Comparison of ENCODE assay signal across 11 cellular contexts in the genomic region with DNA sequence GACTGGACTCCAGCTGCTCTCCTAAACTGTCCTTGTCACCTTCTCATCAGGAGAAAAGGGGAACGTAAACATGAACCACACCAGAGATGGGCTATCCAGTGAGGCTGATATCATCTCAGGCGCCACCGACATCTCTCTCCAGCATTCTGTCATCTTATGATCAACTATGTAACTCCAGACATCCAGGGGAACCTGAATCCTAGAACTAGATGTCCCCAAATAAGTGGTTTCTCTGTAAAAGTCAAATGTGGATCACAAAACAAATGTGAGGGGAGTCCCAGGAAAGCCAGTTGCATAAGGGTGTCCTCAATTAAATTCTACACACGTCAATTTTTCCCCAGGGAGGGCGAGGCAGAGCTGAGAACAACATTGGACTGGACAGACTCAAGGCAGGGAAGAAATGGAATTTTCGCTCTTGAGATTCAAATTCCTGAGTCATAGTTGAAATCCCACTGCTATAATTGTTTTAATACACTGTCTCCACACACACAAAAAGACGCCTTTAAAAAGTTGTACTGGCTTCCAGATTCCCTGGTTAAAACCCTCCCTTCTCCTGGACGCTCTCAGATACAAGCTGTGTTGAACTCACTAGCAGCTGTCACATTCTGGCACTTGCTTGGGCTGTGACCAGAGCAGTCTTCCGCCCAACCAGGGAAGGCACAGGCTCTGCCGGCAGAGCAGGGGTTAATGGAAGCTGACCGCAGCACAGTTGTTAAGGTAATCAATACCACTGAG.
DNase-seq lines count a peak whose midpoint lies in the region; ATAC-seq, FAIRE-seq and TF ChIP-seq lines count a peak whose summit lies in the region.
"Had no signal": no experiment of that assay in that cellular context is flagged by ENCODE, and none has a peak within 500 bp of the region (broad histone marks: within the 10 kb centered on the region; RNA-seq: fewer than 3 reads in every experiment).

No MANE protein-coding gene starts in this region.

- no peak for ATAC-seq in thoracic aorta (ENCODE audit: insufficient number of reproducible peaks, low FRiP score, low read depth)
- no peak for ATAC-seq in GM19035 (IDR thresholded peaks at IDR 0.05; ENCODE audit: unreplicated experiment)

- H3K27ac ChIP-seq in H1 (ENCODE audit: low read depth, low read length) (no peak overlapping the region), thoracic aorta (peak overlapping the region; percentile 83 to 91)

- H3K23ac ChIP-seq in H1 (ENCODE audit: insufficient read length) = no peak overlapping the region

- CTCF ChIA-PET in H1 (lab: Charles Lee; ENCODE audit: partially characterized antibody) = interaction anchor here (0.7 to 8.8 kb wide), 4 partner anchors 10 to 153 kb away, joined by 3 to 86 read pairs (median 4); no protein-coding TSS in a partner anchor

- H3K9me3 ChIP-seq in H1 (ENCODE audit: insufficient read depth in 2 of 2, low read depth in 1 of 2, low read length in 1 of 2) = no peaks in the 10 kb centered on the region
- no peaks in the 10 kb centered on the region for H3K9me3 ChIP-seq in thoracic aorta

- H2AFZ ChIP-seq in H1 (ENCODE audit: low read length) = no peak overlapping the region

- in situ Hi-C loops in GM13976 (cut with MboI; ENCODE audit: low sequenced_read_pairs, unreplicated experiment) = no loop called here

- POLR2A ChIA-PET in H1 (lab: Charles Lee; ENCODE audit: partially characterized antibody) = no interaction called here

- H3K23me2 ChIP-seq in H1 (ENCODE audit: low read depth, low read length) = no peaks in the 10 kb centered on the region

- no peak for TF ChIP-seq POLR2A in H1 (IDR thresholded peaks at IDR 0.05; ENCODE audit: control extremely low read depth in 1 of 2, low read depth in 2 of 2, low read length in 2 of 2)

- H3K4me3 ChIP-seq in H1 (ENCODE audit: extremely low read depth in 1 of 4, insufficient read depth in 2 of 4, low read depth in 3 of 4, low read length in 4 of 4) = no peak overlapping the region
- peak overlapping the region; percentile 8 for H3K4me3 ChIP-seq in thoracic aorta

- no peak overlapping the region for H3K4ac ChIP-seq in H1 (replicated peaks; ENCODE audit: insufficient read length, low read depth, low read length)

- peak; percentile 40 for DNase-seq in NCI-H1694 treated with DMSO at 0.1 percent for 48 hours (lab: John Stamatoyannopoulos, UW)
- no peak for DNase-seq in H1 (ENCODE audit: low read depth in 1 of 2, low spot score in 2 of 2)
- peak; percentile 76 for DNase-seq in mesenteric fat pad (ENCODE audit: low spot score)
- DNase-seq in thoracic aorta (ENCODE audit: low spot score) = no peak
- DNase-seq in T-helper 1 cell = no peak
- no peak for DNase-seq in GM13976 (ENCODE audit: low spot score)
- DNase-seq in DMS53 (lab: John Stamatoyannopoulos, UW) = no peak
- DNase-seq: effector memory CD4-positive, alpha-beta T cell; NCI-H1417 treated with DMSO at 0.1 percent for 48 hours; SW 1271 had no signal

- no peak overlapping the region for H2BK120ac ChIP-seq in H1 (replicated peaks; ENCODE audit: low read depth, low read length)

- H2BK12ac ChIP-seq in H1 (ENCODE audit: low read depth, low read length) = no peak overlapping the region

- H2BK15ac ChIP-seq in H1 (ENCODE audit: low read length) = 0 out of 2 replicates have a peak overlapping the region, but pooled peaks have one; percentile 65

- no peak overlapping the region for H3K9ac ChIP-seq in H1 (replicated peaks in 1 of 4; ENCODE audit: extremely low read depth in 1 of 4, low read depth in 3 of 4, low read length in 3 of 4)

- H3K4me1 ChIP-seq in H1 (replicated peaks in 1 of 4; ENCODE audit: control insufficient read depth in 3 of 4, insufficient read depth in 4 of 4, low read length in 3 of 4) = peaks cover 0 to 2% (median 0%) of the 10 kb centered on the region in 4 experiments; a peak in 3 of 7 replicates
- H3K4me1 ChIP-seq in thoracic aorta (ENCODE audit: control insufficient read depth in 1 of 2, low read depth in 2 of 2) = peaks cover 40 to 86% of the 10 kb centered on the region in 2 donors

- no peaks in the 10 kb centered on the region for H4K20me1 ChIP-seq in H1 (replicated peaks in 1 of 2; ENCODE audit: control insufficient read depth in 1 of 2, insufficient read depth in 2 of 2, low read length in 2 of 2)

- H3K56ac ChIP-seq in H1 (replicated peaks; ENCODE audit: insufficient read length, low read depth, low read length) = no peak overlapping the region

- no peak overlapping the region for H4K8ac ChIP-seq in H1 (ENCODE audit: extremely low read depth, insufficient read depth, low read length)

- no peak overlapping the region for H2BK20ac ChIP-seq in H1 (ENCODE audit: low read length)

- no peak overlapping the region for H2BK5ac ChIP-seq in H1 (ENCODE audit: low read depth, low read length)

- TF ChIP-seq CTCF in H1 (IDR thresholded peaks at IDR 0.05; ENCODE audit: control extremely low read depth in 1 of 3, insufficient read depth in 1 of 3, low read depth in 1 of 3, low read length in 3 of 3) = no peak
- no peak for TF ChIP-seq CTCF in thoracic aorta (IDR thresholded peaks at IDR 0.05)
- TF ChIP-seq CTCF in GM13976 (IDR thresholded peaks at IDR 0.05; ENCODE audit: borderline replicate concordance, control extremely low read depth, extremely low read depth, insufficient read depth, missing control alignments) = no peak

- no peak for TF ChIP-seq EP300 in H1 (IDR thresholded peaks at IDR 0.05; ENCODE audit: borderline replicate concordance in 1 of 2, low read depth in 2 of 2, low read length in 2 of 2)

- no peak overlapping the region for H4K91ac ChIP-seq in H1 (replicated peaks; ENCODE audit: insufficient read length, low read length)

- no peak overlapping the region for H3K14ac ChIP-seq in H1 (ENCODE audit: insufficient read length)

- H3K36me3 ChIP-seq in H1 (ENCODE audit: control insufficient read depth in 2 of 4, insufficient read depth in 4 of 4, low read length in 3 of 4) = no peaks in the 10 kb centered on the region
- H3K36me3 ChIP-seq in thoracic aorta = no peaks in the 10 kb centered on the region

- FAIRE-seq in H1 (lab: Jason Lieb, UNC) = no peak

- H3K18ac ChIP-seq in H1 (ENCODE audit: extremely low read depth, low read length) = no peak overlapping the region

- H3K27me3 ChIP-seq in H1 (replicated peaks in 1 of 4; ENCODE audit: control insufficient read depth in 3 of 4, extremely low read depth in 1 of 4, insufficient read depth in 3 of 4, low read length in 3 of 4) = peaks cover 0 to 4% (median 0%) of the 10 kb centered on the region in 4 experiments; a peak in 1 of 7 replicates
- no peaks in the 10 kb centered on the region for H3K27me3 ChIP-seq in thoracic aorta (replicated peaks; ENCODE audit: insufficient read depth)

- H3K79me1 ChIP-seq in H1 (ENCODE audit: low read depth, low read length) = no peaks in the 10 kb centered on the region; the same call in 1 of the 2 replicates

- WGBS in H1 (ENCODE audit: extremely low coverage in 1 of 2, insufficient coverage in 1 of 2, insufficient read length in 1 of 2, insufficient replicate concordance in 2 of 2, low coverage in 1 of 2, low lambda C conversion rate in 2 of 2, missing lambda C conversion rate in 1 of 2), 2 experiments = 87% methylated on average over 11 of the region's 11 CpGs; no CpG with 5 or more reads in 1 of the 2 experiments

- no peak overlapping the region for H3K4me2 ChIP-seq in H1 (ENCODE audit: insufficient read depth in 1 of 2, low read depth in 2 of 2, low read length in 2 of 2)

- no peak overlapping the region for H2AK5ac ChIP-seq in H1 (ENCODE audit: low read depth, low read length)

- no peaks in the 10 kb centered on the region for H3K79me2 ChIP-seq in H1 (ENCODE audit: control insufficient read depth in 1 of 2, insufficient read depth in 2 of 2, low read length in 2 of 2)

- TF ChIP-seq RAD21 in H1 (IDR thresholded peaks at IDR 0.05 in 1 of 2, conservative IDR thresholded peaks at IDR 0.05 in 1 of 2; ENCODE audit: low read depth in 2 of 2, low read length in 2 of 2) = no peak

- no peak overlapping the region for H4K5ac ChIP-seq in H1 (ENCODE audit: insufficient read length, low read depth, low read length)

TF ChIP-seq in H1, 55 proteins besides CTCF, POLR2A, EP300 and RAD21:
- no peak for TF ChIP-seq NANOG (IDR thresholded peaks at IDR 0.05; ENCODE audit: insufficient read depth, low read depth, low read length, poor library complexity, severe bottlenecking)
- TF ChIP-seq POLR2AphosphoS5 (IDR thresholded peaks at IDR 0.05; ENCODE audit: low read depth, low read length) = no peak
- TF ChIP-seq TAF7 (optimal IDR thresholded peaks at IDR 0.05; ENCODE audit: borderline replicate concordance, low read depth, low read length) = no peak
- TF ChIP-seq, protein P1, sequence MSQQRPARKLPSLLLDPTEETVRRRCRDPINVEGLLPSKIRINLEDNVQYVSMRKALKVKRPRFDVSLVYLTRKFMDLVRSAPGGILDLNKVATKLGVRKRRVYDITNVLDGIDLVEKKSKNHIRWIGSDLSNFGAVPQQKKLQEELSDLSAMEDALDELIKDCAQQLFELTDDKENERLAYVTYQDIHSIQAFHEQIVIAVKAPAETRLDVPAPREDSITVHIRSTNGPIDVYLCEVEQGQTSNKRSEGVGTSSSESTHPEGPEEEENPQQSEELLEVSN (IDR thresholded peaks at IDR 0.05) = no peak
- TF ChIP-seq YY1 (IDR thresholded peaks at IDR 0.05; ENCODE audit: low read depth, low read length) = no peak
- TF ChIP-seq CREB1 (IDR thresholded peaks at IDR 0.05) = no peak
- no peak for TF ChIP-seq KDM5A (IDR thresholded peaks at IDR 0.05; ENCODE audit: low read length)
- TF ChIP-seq JUN (IDR thresholded peaks at IDR 0.05; ENCODE audit: low read depth, low read length) = no peak
- no peak for TF ChIP-seq CBX5 (IDR thresholded peaks at IDR 0.05; ENCODE audit: low read depth, low read length)
- no peak for TF ChIP-seq RFX5 (IDR thresholded peaks at IDR 0.05; ENCODE audit: borderline replicate concordance, low read depth, low read length)
- no peak for TF ChIP-seq EZH2 (IDR thresholded peaks at IDR 0.05; ENCODE audit: low read depth, low read length, severe bottlenecking)
- no peak for TF ChIP-seq POU5F1 (IDR thresholded peaks at IDR 0.05; ENCODE audit: low read depth, low read length)
- no peak for TF ChIP-seq ASH2L (IDR thresholded peaks at IDR 0.05; ENCODE audit: low read length)
- TF ChIP-seq CTBP2 (IDR thresholded peaks at IDR 0.05; ENCODE audit: borderline replicate concordance, insufficient read depth, insufficient read length, low read length) = no peak
- TF ChIP-seq RNF2 (IDR thresholded peaks at IDR 0.05; ENCODE audit: borderline replicate concordance, low read depth, low read length, missing control alignments, poor library complexity, severe bottlenecking) = no peak
- no peak for TF ChIP-seq BRCA1 (IDR thresholded peaks at IDR 0.05; ENCODE audit: low read depth, low read length)
- no peak for TF ChIP-seq KDM1A (IDR thresholded peaks at IDR 0.05; ENCODE audit: borderline replicate concordance, low read length)

Comparison
In these comparisons a context has a peak if more than half of its experiments do, and no peak if none do; other contexts are left out.
1. DNase-seq: peak in NCI-H1694 treated with DMSO at 0.1 percent for 48 hours (single experiment) and mesenteric fat pad (single experiment); none in H1 (0 of 2), thoracic aorta (single experiment), T-helper 1 cell (0 of 5), GM13976 (single experiment) and DMS53 (single experiment).